Comparison of ENCODE assay signal across 1 cellular context in genomic region chr12:27969901-27970390, GRCh38.
TF ChIP-seq lines count a peak whose summit lies in the region.

No MANE protein-coding gene starts in this region.

TF ChIP-seq in endothelial cell of umbilical vein, 7 proteins besides CTCF, POLR2A, EP300 and RAD21 (continued from another document):
- no peak for TF ChIP-seq MAX (IDR thresholded peaks at IDR 0.05; ENCODE audit: insufficient read depth, insufficient read length)
- no peak for TF ChIP-seq FOS (IDR thresholded peaks at IDR 0.05; ENCODE audit: borderline replicate concordance, insufficient read depth, low read length)
- no peak for TF ChIP-seq GATA2 (IDR thresholded peaks at IDR 0.05; ENCODE audit: insufficient read depth, insufficient read length, low read depth, low read length)
- TF ChIP-seq MYC (IDR thresholded peaks at IDR 0.05; ENCODE audit: low read depth, low read length): no peak
